9 cellular contexts compared by ENCODE assay signal in the genomic region with DNA sequence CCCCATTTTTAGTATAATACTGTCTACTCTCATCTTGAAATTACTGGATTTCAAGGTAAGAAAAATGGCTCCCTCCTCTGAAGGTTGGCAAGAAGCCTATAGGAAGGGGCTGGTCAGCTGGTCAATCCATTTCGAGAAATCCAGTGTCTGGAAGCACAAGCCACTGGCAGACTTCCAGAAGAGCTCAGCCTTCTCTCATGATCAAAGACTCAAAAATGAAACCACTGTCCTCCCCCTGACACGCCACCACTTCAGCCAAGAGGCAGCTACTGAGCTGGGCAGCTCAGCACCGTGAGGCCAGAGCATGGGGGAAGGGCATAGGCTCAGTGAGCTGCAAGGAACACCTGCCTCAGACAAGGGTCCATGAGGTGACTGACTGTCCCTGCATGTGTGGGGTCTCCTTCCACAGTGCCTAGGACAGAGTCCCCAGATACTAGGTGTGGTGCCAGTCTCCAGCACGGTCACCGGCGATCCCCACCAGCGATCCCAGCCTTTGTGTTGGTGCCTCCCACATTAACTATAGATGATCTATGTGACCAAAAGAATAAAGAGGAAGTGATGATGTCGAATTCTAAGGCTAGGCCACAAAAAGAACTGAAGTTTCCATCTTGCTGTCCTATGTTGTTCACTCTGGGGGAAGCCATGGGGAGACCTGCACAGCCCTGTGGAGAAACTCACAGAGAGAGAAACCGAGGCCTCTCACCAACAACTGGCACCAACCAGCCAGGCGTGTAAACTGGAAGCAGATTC.
A peak's percentile ranks its signal among the peaks of the same experiment; 100 is the strongest.
DNase-seq lines count a peak whose midpoint lies in the region; ATAC-seq and TF ChIP-seq lines count a peak whose summit lies in the region.
"Had no signal": no experiment of that assay in that cellular context is flagged by ENCODE, and none has a peak within 500 bp of the region (broad histone marks: within the 10 kb centered on the region; RNA-seq: fewer than 3 reads in every experiment).

No MANE protein-coding gene starts in this region.

- TF ChIP-seq EP300 in tibial nerve (IDR thresholded peaks at IDR 0.05) = no peak

- no peaks in the 10 kb centered on the region for H3K36me3 ChIP-seq in tibial nerve

- no peak overlapping the region for H3K4me3 Mint-ChIP-seq in activated T-cell treated with anti-CD3 and anti-CD28 coated beads, Interleukin-2, amount 50 U/mL, for 4 hours

- H3K9me3 ChIP-seq in tibial nerve = no peaks in the 10 kb centered on the region
- H3K9me3 ChIP-seq: A549 had no signal

- 68 to 74% methylated on average over 10 of the region's 10 CpGs for WGBS in lower leg skin, 2 donors
- WGBS in tibial nerve, 2 donors = 63 to 68% methylated on average over 10 of the region's 10 CpGs

- no peaks in the 10 kb centered on the region for H3K27me3 ChIP-seq in tibial nerve

- intact Hi-C loops in lower leg skin (cut with DNase I; ENCODE audit: low total_unique reads) = no loop called here

- DNase-seq in NCI-H2227 (lab: John Stamatoyannopoulos, UW; ENCODE audit: unreplicated experiment) (peak; percentile 43), NCI-H2227 treated with DMSO at 0.1 percent for 48 hours (lab: John Stamatoyannopoulos, UW) (no peak), cardiac fibroblast (ENCODE audit: low read depth in 2 of 2) (peak; percentile 90 to 92), lower leg skin (ENCODE audit: low spot score in 2 of 2) (peak; percentile 47 to 82), tibial nerve (ENCODE audit: low spot score in 2 of 2) (peak in 1 of 2 donors; percentile 50), RKO (ENCODE audit: low spot score) (no peak), activated T-cell treated with anti-CD3 and anti-CD28 coated beads for 4 hours (no peak)
- no peak for DNase-seq in activated T-cell treated with anti-CD3 and anti-CD28 coated beads, Interleukin-2, amount 50 U/mL, for 4 hours

- H3K4me1 Mint-ChIP-seq in activated T-cell treated with anti-CD3 and anti-CD28 coated beads, Interleukin-2, amount 50 U/mL, for 4 hours (ENCODE audit: low read depth) = peaks cover 8% of the 10 kb centered on the region

- no peak for ATAC-seq in activated T-cell treated with anti-CD3 and anti-CD28 coated beads, Interleukin-2, amount 50 U/mL, for 4 hours
- ATAC-seq: A549 had no signal

- H3K27me3 Mint-ChIP-seq in activated T-cell treated with anti-CD3 and anti-CD28 coated beads, Interleukin-2, amount 50 U/mL, for 4 hours (ENCODE audit: low read depth) = no peaks in the 10 kb centered on the region

- H3K4me3 ChIP-seq in cardiac fibroblast (replicated peaks in 1 of 2; ENCODE audit: low read depth in 2 of 2, low read length in 2 of 2) (no peak overlapping the region), lower leg skin (ENCODE audit: low read depth, poor library complexity, severe bottlenecking) (no peak overlapping the region), tibial nerve (no peak overlapping the region)
- H3K4me3 ChIP-seq: A549 had no signal

- peak overlapping the region; percentile 37 to 83 (median 64) for H3K27ac ChIP-seq in tibial nerve
- H3K27ac ChIP-seq: A549 had no signal

- H3K4me1 ChIP-seq in tibial nerve = peaks cover 0 to 36% (median 18%) of the 10 kb centered on the region in 4 donors

- H3K36me3 Mint-ChIP-seq in activated T-cell treated with anti-CD3 and anti-CD28 coated beads, Interleukin-2, amount 50 U/mL, for 4 hours (ENCODE audit: insufficient read depth) = peaks cover 2% of the 10 kb centered on the region

- no peaks in the 10 kb centered on the region for H3K9me3 Mint-ChIP-seq in activated T-cell treated with anti-CD3 and anti-CD28 coated beads, Interleukin-2, amount 50 U/mL, for 4 hours

- TF ChIP-seq POLR2A in lower leg skin (IDR thresholded peaks at IDR 0.05) (no peak), tibial nerve (IDR thresholded peaks at IDR 0.05) (no peak)

- TF ChIP-seq CTCF in cardiac fibroblast (IDR thresholded peaks at IDR 0.05; ENCODE audit: low read depth, low read length) (no peak), lower leg skin (IDR thresholded peaks at IDR 0.05) (no peak), tibial nerve (IDR thresholded peaks at IDR 0.05) (no peak)

Comparison
In these comparisons a context has a peak if more than half of its experiments do, and no peak if none do; other contexts are left out.
1. DNase-seq: peak in NCI-H2227 (single experiment), cardiac fibroblast (2 of 2) and lower leg skin (2 of 2); none in NCI-H2227 treated with DMSO at 0.1 percent for 48 hours (single experiment), activated T-cell treated with anti-CD3 and anti-CD28 coated beads, Interleukin-2, amount 50 U/mL, for 4 hours (single experiment), RKO (single experiment) and activated T-cell treated with anti-CD3 and anti-CD28 coated beads for 4 hours (single experiment).